Comparison of ENCODE assay signal across 1 cellular context in the genomic region with DNA sequence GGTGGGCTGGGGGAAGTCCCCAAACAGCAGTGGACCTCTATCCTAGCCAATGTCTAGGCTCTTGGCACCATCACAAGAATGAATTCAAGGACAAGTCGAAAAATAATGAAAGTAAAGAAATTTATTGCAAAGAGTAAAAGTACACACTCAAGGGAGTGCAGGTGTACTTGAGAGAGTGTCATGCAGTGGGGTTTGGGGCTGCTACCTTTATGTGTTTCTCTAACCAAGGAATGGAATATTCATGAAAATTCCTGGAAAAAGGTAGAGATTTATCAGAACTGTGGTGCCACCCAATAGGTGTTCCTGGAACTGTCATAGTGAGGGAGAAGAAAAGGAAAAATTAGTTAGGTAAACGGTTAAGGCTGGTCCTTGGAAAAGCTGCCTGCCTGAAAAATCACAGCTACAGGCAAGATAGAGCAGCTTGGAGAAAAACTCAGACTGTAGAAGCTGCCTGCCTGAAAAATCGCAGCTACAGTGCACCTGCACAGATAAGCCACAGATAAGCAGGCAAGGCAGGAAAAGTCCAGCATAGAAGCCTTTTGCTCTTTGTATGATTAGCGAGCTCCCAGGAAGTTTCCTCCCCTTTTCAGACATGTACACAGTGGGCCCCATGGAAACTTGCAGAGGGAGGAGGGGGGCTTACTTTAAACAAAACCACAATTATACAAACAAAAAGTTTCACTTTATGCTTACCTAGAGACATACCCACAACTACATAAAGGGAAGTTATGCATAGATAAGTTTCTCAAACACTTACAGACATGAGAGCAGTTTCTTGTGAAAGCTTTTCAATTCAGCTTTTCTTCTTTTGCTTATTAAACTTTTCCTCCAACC.
TF ChIP-seq lines count a peak whose summit lies in the region.

No MANE protein-coding gene starts in this region.

TF ChIP-seq in HepG2, 621 proteins besides CTCF, POLR2A, EP300 and RAD21 (continued from another document and continues in another):
- TF ChIP-seq, protein P1, sequence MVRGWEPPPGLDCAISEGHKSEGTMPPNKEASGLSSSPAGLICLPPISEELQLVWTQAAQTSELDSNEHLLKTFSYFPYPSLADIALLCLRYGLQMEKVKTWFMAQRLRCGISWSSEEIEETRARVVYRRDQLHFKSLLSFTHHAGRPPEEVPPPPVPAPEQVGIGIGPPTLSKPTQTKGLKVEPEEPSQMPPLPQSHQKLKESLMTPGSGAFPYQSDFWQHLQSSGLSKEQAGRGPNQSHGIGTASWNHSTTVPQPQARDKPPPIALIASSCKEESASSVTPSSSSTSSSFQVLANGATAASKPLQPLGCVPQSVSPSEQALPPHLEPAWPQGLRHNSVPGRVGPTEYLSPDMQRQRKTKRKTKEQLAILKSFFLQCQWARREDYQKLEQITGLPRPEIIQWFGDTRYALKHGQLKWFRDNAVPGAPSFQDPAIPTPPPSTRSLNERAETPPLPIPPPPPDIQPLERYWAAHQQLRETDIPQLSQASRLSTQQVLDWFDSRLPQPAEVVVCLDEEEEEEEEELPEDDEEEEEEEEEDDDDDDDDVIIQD (CRISPR knock-in tag; IDR thresholded peaks at IDR 0.05; ENCODE audit: low read depth): peak; percentile 81
- TF ChIP-seq ZNF710 (CRISPR knock-in tag; IDR thresholded peaks at IDR 0.05; ENCODE audit: borderline replicate concordance) (peak; percentile 46; the same call in 1 of the 2 replicates), KDM6A (CRISPR knock-in tag; IDR thresholded peaks at IDR 0.05; ENCODE audit: low read depth) (0 out of 2 replicates have a peak, but pooled peaks have one; percentile 20), HOXA3 (CRISPR knock-in tag; IDR thresholded peaks at IDR 0.05) (peak; percentile 16; the same call in 1 of the 2 replicates), ZNF451 (CRISPR knock-in tag; IDR thresholded peaks at IDR 0.05) (no peak), FOXA1 (IDR thresholded peaks at IDR 0.05) (no peak), FOXA1 (CRISPR knock-in tag; IDR thresholded peaks at IDR 0.05) (peak; percentile 80), ZSCAN22 (CRISPR knock-in tag; IDR thresholded peaks at IDR 0.05) (no peak), MLLT10 (CRISPR knock-in tag; IDR thresholded peaks at IDR 0.05) (no peak), KAT8 (CRISPR knock-in tag; IDR thresholded peaks at IDR 0.05) (peak; percentile 51; the same call in 1 of the 2 replicates), DRAP1 (CRISPR knock-in tag; IDR thresholded peaks at IDR 0.05) (peak; percentile 25; the same call in 1 of the 2 replicates), NPAS2 (CRISPR knock-in tag; IDR thresholded peaks at IDR 0.05; ENCODE audit: borderline replicate concordance) (no peak), ZNF292 (CRISPR knock-in tag; IDR thresholded peaks at IDR 0.05; ENCODE audit: borderline replicate concordance, low read depth) (peak; percentile 86; the same call in 1 of the 2 replicates), TARDBP (CRISPR knock-in tag; IDR thresholded peaks at IDR 0.05) (peak; percentile 65; the same call in 1 of the 2 replicates), ZNF589 (CRISPR knock-in tag; conservative IDR thresholded peaks at IDR 0.05) (no peak), AGO1 (IDR thresholded peaks at IDR 0.05; ENCODE audit: low read depth, low read length, poor library complexity, severe bottlenecking) (no peak), ZKSCAN8 (CRISPR knock-in tag; IDR thresholded peaks at IDR 0.05; ENCODE audit: borderline replicate concordance) (peak; percentile 44; the same call in 1 of the 2 replicates), ZNF484 (CRISPR knock-in tag; IDR thresholded peaks at IDR 0.05; ENCODE audit: borderline replicate concordance, low read depth) (no peak), RARA (CRISPR knock-in tag; IDR thresholded peaks at IDR 0.05) (peak; percentile 84), ZNF83 (CRISPR knock-in tag; IDR thresholded peaks at IDR 0.05; ENCODE audit: borderline replicate concordance) (no peak), BCL6 (CRISPR knock-in tag; IDR thresholded peaks at IDR 0.05) (peak; percentile 91), SKI (IDR thresholded peaks at IDR 0.05; ENCODE audit: partially characterized antibody) (peak; percentile 88), PPARG (CRISPR knock-in tag; conservative IDR thresholded peaks at IDR 0.05) (peak; percentile 55; the same call in 1 of the 2 replicates), GLI4 (CRISPR knock-in tag; IDR thresholded peaks at IDR 0.05; ENCODE audit: borderline replicate concordance) (0 out of 2 replicates have a peak, but pooled peaks have one; percentile 25), TBX2 (CRISPR knock-in tag; IDR thresholded peaks at IDR 0.05; ENCODE audit: borderline replicate concordance) (peak; percentile 82; the same call in 1 of the 2 replicates), FOXO1 (CRISPR knock-in tag; IDR thresholded peaks at IDR 0.05) (peak; percentile 70; the same call in 1 of the 2 replicates), REPIN1 (CRISPR knock-in tag; IDR thresholded peaks at IDR 0.05; ENCODE audit: borderline replicate concordance, low read depth) (peak; percentile 59; the same call in 1 of the 2 replicates), DR1 (CRISPR knock-in tag; IDR thresholded peaks at IDR 0.05) (no peak), HNF1A (IDR thresholded peaks at IDR 0.05; ENCODE audit: low read depth) (peak; percentile 55), HNF1A (CRISPR knock-in tag; IDR thresholded peaks at IDR 0.05; ENCODE audit: borderline replicate concordance) (no peak; the same call in 1 of the 2 replicates), EZH2 (conservative IDR thresholded peaks at IDR 0.05; ENCODE audit: low read depth, low read length) (no peak), CHD4 (IDR thresholded peaks at IDR 0.05; ENCODE audit: borderline replicate concordance, low read length) (no peak), CREM (IDR thresholded peaks at IDR 0.05) (peak; percentile 78), CREM (CRISPR knock-in tag; IDR thresholded peaks at IDR 0.05) (no peak), FOXJ3 (CRISPR knock-in tag; IDR thresholded peaks at IDR 0.05; ENCODE audit: borderline replicate concordance) (peak; percentile 73; the same call in 1 of the 2 replicates), SOX6 (IDR thresholded peaks at IDR 0.05) (no peak), SOX6 (CRISPR knock-in tag; IDR thresholded peaks at IDR 0.05) (peak; percentile 91), ZEB1 (IDR thresholded peaks at IDR 0.05; ENCODE audit: insufficient replicate concordance, low read depth) (peak; percentile 68), ZBTB7B (CRISPR knock-in tag; IDR thresholded peaks at IDR 0.05) (peak; percentile 86), KLF15 (CRISPR knock-in tag; IDR thresholded peaks at IDR 0.05; ENCODE audit: borderline replicate concordance) (no peak), GATAD2A (CRISPR knock-in tag; IDR thresholded peaks at IDR 0.05) (peak; percentile 85), PITX1 (CRISPR knock-in tag; IDR thresholded peaks at IDR 0.05) (peak; percentile 82)
- TF ChIP-seq, protein P2, sequence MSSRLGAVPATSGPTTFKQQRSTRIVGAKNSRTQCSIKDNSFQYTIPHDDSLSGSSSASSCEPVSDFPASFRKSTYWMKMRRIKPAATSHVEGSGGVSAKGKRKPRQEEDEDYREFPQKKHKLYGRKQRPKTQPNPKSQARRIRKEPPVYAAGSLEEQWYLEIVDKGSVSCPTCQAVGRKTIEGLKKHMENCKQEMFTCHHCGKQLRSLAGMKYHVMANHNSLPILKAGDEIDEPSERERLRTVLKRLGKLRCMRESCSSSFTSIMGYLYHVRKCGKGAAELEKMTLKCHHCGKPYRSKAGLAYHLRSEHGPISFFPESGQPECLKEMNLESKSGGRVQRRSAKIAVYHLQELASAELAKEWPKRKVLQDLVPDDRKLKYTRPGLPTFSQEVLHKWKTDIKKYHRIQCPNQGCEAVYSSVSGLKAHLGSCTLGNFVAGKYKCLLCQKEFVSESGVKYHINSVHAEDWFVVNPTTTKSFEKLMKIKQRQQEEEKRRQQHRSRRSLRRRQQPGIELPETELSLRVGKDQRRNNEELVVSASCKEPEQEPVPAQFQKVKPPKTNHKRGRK (CRISPR knock-in tag; IDR thresholded peaks at IDR 0.05): no peak
- TF ChIP-seq, protein P3, sequence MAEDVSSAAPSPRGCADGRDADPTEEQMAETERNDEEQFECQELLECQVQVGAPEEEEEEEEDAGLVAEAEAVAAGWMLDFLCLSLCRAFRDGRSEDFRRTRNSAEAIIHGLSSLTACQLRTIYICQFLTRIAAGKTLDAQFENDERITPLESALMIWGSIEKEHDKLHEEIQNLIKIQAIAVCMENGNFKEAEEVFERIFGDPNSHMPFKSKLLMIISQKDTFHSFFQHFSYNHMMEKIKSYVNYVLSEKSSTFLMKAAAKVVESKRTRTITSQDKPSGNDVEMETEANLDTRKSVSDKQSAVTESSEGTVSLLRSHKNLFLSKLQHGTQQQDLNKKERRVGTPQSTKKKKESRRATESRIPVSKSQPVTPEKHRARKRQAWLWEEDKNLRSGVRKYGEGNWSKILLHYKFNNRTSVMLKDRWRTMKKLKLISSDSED (CRISPR knock-in tag; IDR thresholded peaks at IDR 0.05): no peak
- TF ChIP-seq, protein P4, sequence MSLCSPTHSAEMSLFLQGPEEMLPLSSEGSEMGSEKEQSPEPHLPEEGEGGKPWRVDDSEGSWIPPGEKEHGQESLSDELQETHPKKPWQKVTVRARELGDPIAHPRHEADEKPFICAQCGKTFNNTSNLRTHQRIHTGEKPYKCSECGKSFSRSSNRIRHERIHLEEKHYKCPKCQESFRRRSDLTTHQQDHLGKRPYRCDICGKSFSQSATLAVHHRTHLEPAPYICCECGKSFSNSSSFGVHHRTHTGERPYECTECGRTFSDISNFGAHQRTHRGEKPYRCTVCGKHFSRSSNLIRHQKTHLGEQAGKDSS (CRISPR knock-in tag; IDR thresholded peaks at IDR 0.05; ENCODE audit: borderline replicate concordance, low read depth): no peak
- TF ChIP-seq, protein P5, sequence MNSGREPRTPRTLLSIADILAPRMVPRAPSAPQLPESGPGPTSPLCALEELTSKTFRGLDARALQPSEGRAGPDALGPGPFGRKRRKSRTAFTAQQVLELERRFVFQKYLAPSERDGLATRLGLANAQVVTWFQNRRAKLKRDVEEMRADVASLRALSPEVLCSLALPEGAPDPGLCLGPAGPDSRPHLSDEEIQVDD (CRISPR knock-in tag; IDR thresholded peaks at IDR 0.05; ENCODE audit: borderline replicate concordance): no peak
- TF ChIP-seq, protein P6, sequence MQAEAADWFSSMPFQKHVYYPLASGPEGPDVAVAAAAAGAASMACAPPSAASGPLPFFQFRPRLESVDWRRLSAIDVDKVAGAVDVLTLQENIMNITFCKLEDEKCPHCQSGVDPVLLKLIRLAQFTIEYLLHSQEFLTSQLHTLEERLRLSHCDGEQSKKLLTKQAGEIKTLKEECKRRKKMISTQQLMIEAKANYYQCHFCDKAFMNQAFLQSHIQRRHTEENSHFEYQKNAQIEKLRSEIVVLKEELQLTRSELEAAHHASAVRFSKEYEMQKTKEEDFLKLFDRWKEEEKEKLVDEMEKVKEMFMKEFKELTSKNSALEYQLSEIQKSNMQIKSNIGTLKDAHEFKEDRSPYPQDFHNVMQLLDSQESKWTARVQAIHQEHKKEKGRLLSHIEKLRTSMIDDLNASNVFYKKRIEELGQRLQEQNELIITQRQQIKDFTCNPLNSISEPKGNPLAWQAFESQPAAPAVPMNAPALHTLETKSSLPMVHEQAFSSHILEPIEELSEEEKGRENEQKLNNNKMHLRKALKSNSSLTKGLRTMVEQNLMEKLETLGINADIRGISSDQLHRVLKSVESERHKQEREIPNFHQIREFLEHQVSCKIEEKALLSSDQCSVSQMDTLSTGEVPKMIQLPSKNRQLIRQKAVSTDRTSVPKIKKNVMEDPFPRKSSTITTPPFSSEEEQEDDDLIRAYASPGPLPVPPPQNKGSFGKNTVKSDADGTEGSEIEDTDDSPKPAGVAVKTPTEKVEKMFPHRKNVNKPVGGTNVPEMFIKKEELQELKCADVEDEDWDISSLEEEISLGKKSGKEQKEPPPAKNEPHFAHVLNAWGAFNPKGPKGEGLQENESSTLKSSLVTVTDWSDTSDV (CRISPR knock-in tag; IDR thresholded peaks at IDR 0.05): no peak
